Comparison of ENCODE assay signal across 9 cellular contexts in the genomic region with DNA sequence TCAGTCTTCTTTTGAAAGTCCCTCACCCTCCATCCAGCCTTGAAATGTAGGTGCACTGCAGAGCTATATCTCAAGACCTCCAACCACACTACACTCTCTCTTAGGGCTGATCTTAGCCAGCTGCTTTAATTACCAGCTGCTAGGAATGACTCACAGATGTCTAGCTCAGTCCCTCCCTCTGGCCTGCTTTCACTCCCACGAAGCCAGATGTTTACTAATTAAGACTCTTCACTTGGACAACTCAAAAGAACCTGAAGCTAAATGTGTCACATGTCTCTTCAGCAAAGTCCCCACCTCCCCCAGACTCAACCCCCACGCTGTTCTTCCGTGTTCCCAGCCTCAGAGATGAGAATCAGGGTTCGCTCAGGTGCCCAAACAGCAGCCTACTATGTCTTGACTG. TPM values are rescaled to one million over a fixed set of nuclear protein-coding genes. Genes with fewer than 3 reads are reported as not detected.
DNase-seq lines count a peak whose midpoint lies in the region; ATAC-seq and TF ChIP-seq lines count a peak whose summit lies in the region.
"Had no signal": no experiment of that assay in that cellular context is flagged by ENCODE, and none has a peak within 500 bp of the region (broad histone marks: within the 10 kb centered on the region; RNA-seq: fewer than 3 reads in every experiment).

No MANE protein-coding gene starts in this region.

- H3K27me3 Mint-ChIP-seq in activated T-cell treated with anti-CD3 and anti-CD28 coated beads, Interleukin-2, amount 50 U/mL, for 24 hours: no peaks in the 10 kb centered on the region

- H3K9me3 ChIP-seq in esophagus squamous epithelium (no peaks in the 10 kb centered on the region), skeletal muscle satellite cell (replicated peaks; ENCODE audit: low read length) (no peaks in the 10 kb centered on the region)
- H3K9me3 ChIP-seq: heart left ventricle had no signal

- H3K4me2 ChIP-seq in skeletal muscle satellite cell (ENCODE audit: low read length): peak overlapping the region; percentile 46

- H3K4me3 Mint-ChIP-seq in activated T-cell treated with anti-CD3 and anti-CD28 coated beads, Interleukin-2, amount 50 U/mL, for 24 hours: peak overlapping the region; percentile 19

- H3K27me3 ChIP-seq in esophagus squamous epithelium (no peaks in the 10 kb centered on the region), skeletal muscle satellite cell (ENCODE audit: control insufficient read depth, insufficient read depth, low read length) (no peaks in the 10 kb centered on the region)
- H3K27me3 ChIP-seq: heart left ventricle had no signal

- intact Hi-C loops in esophagus squamous epithelium (cut with DNase I): no loop called here

- TF ChIP-seq CTCF in esophagus squamous epithelium (IDR thresholded peaks at IDR 0.05): no peak

- H3K4me3 ChIP-seq in esophagus squamous epithelium (peak overlapping the region in 3 of 4 donors; percentile 11 to 90 (median 19)), skeletal muscle satellite cell (ENCODE audit: low read length) (peak overlapping the region; percentile 11)

- H3K4me1 Mint-ChIP-seq in activated T-cell treated with anti-CD3 and anti-CD28 coated beads, Interleukin-2, amount 50 U/mL, for 24 hours (ENCODE audit: low read depth): peaks cover 39% of the 10 kb centered on the region

- no peak for ATAC-seq in HG03280 (IDR thresholded peaks at IDR 0.05; ENCODE audit: unreplicated experiment)

- H3K36me3 ChIP-seq in esophagus squamous epithelium: peaks cover 24 to 37% (median 28%) of the 10 kb centered on the region in 3 donors
- H3K36me3 ChIP-seq in skeletal muscle satellite cell (ENCODE audit: insufficient read depth, low read length): peaks cover 37% of the 10 kb centered on the region

- WGBS in esophagus squamous epithelium, 2 donors: 33 to 37% methylated on average over 4 of the region's 4 CpGs

- peak overlapping the region; percentile 69 to 94 (median 90) for H3K27ac ChIP-seq in esophagus squamous epithelium

- no peak for DNase-seq in activated T-cell treated with anti-CD3 and anti-CD28 coated beads, Interleukin-2, amount 50 U/mL, for 24 hours
- DNase-seq in activated T-cell treated with anti-CD3 and anti-CD28 coated beads for 4 hours (no peak), NCI-H82 (lab: John Stamatoyannopoulos, UW) (peak; percentile 65), esophagus squamous epithelium (lab: John Stamatoyannopoulos, UW) (no peak), NOMO-1 treated with DMSO at 0.1 percent for 48 hours (lab: John Stamatoyannopoulos, UW; ENCODE audit: unreplicated experiment) (no peak), GOT3 (lab: John Stamatoyannopoulos, UW) (no peak)

- no peak overlapping the region for H3K9ac ChIP-seq in skeletal muscle satellite cell (ENCODE audit: low read depth, low read length)

- peaks cover 20 to 62% (median 39%) of the 10 kb centered on the region in 3 donors for H3K4me1 ChIP-seq in esophagus squamous epithelium
- peaks cover 30% of the 10 kb centered on the region for H3K4me1 ChIP-seq in skeletal muscle satellite cell (ENCODE audit: control insufficient read depth, insufficient read depth, low read length)

- peaks cover 50% of the 10 kb centered on the region for H3K36me3 Mint-ChIP-seq in activated T-cell treated with anti-CD3 and anti-CD28 coated beads, Interleukin-2, amount 50 U/mL, for 24 hours (ENCODE audit: low read depth)

- H3K9me3 Mint-ChIP-seq in activated T-cell treated with anti-CD3 and anti-CD28 coated beads, Interleukin-2, amount 50 U/mL, for 24 hours: no peaks in the 10 kb centered on the region

- H3K27ac Mint-ChIP-seq in activated T-cell treated with anti-CD3 and anti-CD28 coated beads, Interleukin-2, amount 50 U/mL, for 24 hours: peak overlapping the region; percentile 9

- TF ChIP-seq POLR2A in esophagus squamous epithelium (IDR thresholded peaks at IDR 0.05): no peak

RNA-seq across cellular contexts. Expression of gene GTF3C1, which starts 2.6 kb away (rescaled TPM):
- 100 to 1,000 TPM in 1 of 4 donors, 10 to 100 TPM in 3; 76.5 to 171 (median 84.9) TPM for total RNA-seq in esophagus squamous epithelium
- total RNA-seq in skeletal muscle satellite cell (2012; rRNA removed): 53.5 and 54.0 TPM in 2 replicates

RNA-seq across cellular contexts. Expression of gene KATNIP, which starts 2.8 kb away (rescaled TPM):
- 10 to 100 TPM; 17.5 to 32.2 (median 25.5) TPM for total RNA-seq in esophagus squamous epithelium
- total RNA-seq in skeletal muscle satellite cell (2012; rRNA removed): 11.8 and 13.2 TPM in 2 replicates
